In genomic region chr10:97701438-97702064, GRCh38 we compare ENCODE assay signal across 8 cellular contexts. TPM values are rescaled to one million over a fixed set of nuclear protein-coding genes. Genes with fewer than 3 reads are reported as not detected.
DNase-seq lines count a peak whose midpoint lies in the region; ATAC-seq and TF ChIP-seq lines count a peak whose summit lies in the region.

No MANE protein-coding gene starts in this region.

- H3K4me2 ChIP-seq in DOHH2 (ENCODE audit: low read length), result no peak overlapping the region

- ATAC-seq in GM21825 (IDR thresholded peaks at IDR 0.05; ENCODE audit: unreplicated experiment) (peak; percentile 73), left colon (peak; percentile 69), GM21717 (IDR thresholded peaks at IDR 0.05; ENCODE audit: unreplicated experiment) (no peak)

- no peaks in the 10 kb centered on the region for H3K36me3 ChIP-seq in DOHH2 (ENCODE audit: control insufficient read depth, low read length)

- H3K4me3 ChIP-seq in DOHH2 (ENCODE audit: low read length), result no peak overlapping the region

- H3K9me2 ChIP-seq in DOHH2 (replicated peaks; ENCODE audit: control insufficient read depth, low read length), result no peaks in the 10 kb centered on the region

- no peaks in the 10 kb centered on the region for H3F3A ChIP-seq in DOHH2 (ENCODE audit: control insufficient read depth, insufficient read depth)

- H3K79me2 ChIP-seq in DOHH2 (ENCODE audit: control insufficient read depth, low read length), result no peaks in the 10 kb centered on the region

- peak; percentile 72 for DNase-seq in MV-4-11 (lab: John Stamatoyannopoulos, UW)
- peak in 3 of 5 donors; percentile 27 to 53 (median 34) for DNase-seq in T-helper 1 cell
- peak; percentile 55 for DNase-seq in central memory CD4-positive, alpha-beta T cell
- DNase-seq in left colon, result peak in 1 of 2 donors; percentile 41
- peak; percentile 10 to 23 for DNase-seq in stimulated activated CD4-positive, alpha-beta T cell treated with anti-CD3 and anti-CD28 coated beads, Interleukin-4, amount 100 ng/mL, for 4 hours

- no peaks in the 10 kb centered on the region for H3K4me1 ChIP-seq in DOHH2 (ENCODE audit: control insufficient read depth, low read length)

- no peaks in the 10 kb centered on the region for H4K20me1 ChIP-seq in DOHH2 (ENCODE audit: control insufficient read depth, insufficient read depth, low read depth, low read length)

- no peaks in the 10 kb centered on the region; the same call in 1 of the 2 replicates for H3K27me3 ChIP-seq in DOHH2 (ENCODE audit: control insufficient read depth, low read length)

- H3K27ac ChIP-seq in DOHH2 (ENCODE audit: low read depth, low read length), result no peak overlapping the region

- intact Hi-C loops in left colon (cut with DNase I, micrococcal nuclease), result no loop called here

- peak; percentile 79 for TF ChIP-seq CTCF in DOHH2 (IDR thresholded peaks at IDR 0.05; ENCODE audit: low read depth, low read length, poor library complexity, severe bottlenecking)

- no peaks in the 10 kb centered on the region for H3K9me3 ChIP-seq in DOHH2 (ENCODE audit: control insufficient read depth, insufficient read depth, low read length)

RNA-seq across cellular contexts. Expression of gene MARVELD1, which starts 12.0 kb away (rescaled TPM):
- total RNA-seq in left colon, result 10 to 100 TPM; 24.9 to 37.0 TPM

RNA-seq across cellular contexts. Expression of gene AVPI1, which starts 14.5 kb away (rescaled TPM):
- total RNA-seq in left colon, result 10 to 100 TPM; 38.7 to 43.8 TPM

RNA-seq across cellular contexts. Expression of gene ZFYVE27, which starts 35.4 kb away (rescaled TPM):
- total RNA-seq in left colon, result 10 to 100 TPM; 52.1 to 57.6 TPM
